In genomic region chr14:90976076-90976475, GRCh38 we compare ENCODE assay signal across 26 cellular contexts.
"Had no signal": no experiment of that assay in that cellular context is flagged by ENCODE, and none has a peak within 500 bp of the region (broad histone marks: within the 10 kb centered on the region; RNA-seq: fewer than 3 reads in every experiment).

No MANE protein-coding gene starts in this region.

- DNase-seq: caudate nucleus; cerebellar nuclear complex; effector CD8-positive, alpha-beta T cell; endodermal cell; foreskin keratinocyte; heart left ventricle; hypothalamus; immature natural killer cell; islet precursor cell; mesenchymal stem cell; natural killer cell; pancreas; stimulated activated CD4-positive, alpha-beta T cell treated with anti-CD3 and anti-CD28 coated beads, Interleukin-2, amount 100 ng/mL, for 24 hours; stimulated activated CD4-positive, alpha-beta T cell treated with anti-CD3 and anti-CD28 coated beads, Interleukin-4, amount 100 ng/mL, for 24 hours; stimulated activated naive CD4-positive, alpha-beta T cell treated with Interleukin-2 at 50 U/mL for 16 hours; stomach; tibial artery; upper lobe of left lung had no signal

- H3K4me1 ChIP-seq: foreskin keratinocyte, heart left ventricle, pancreas, tibial artery, upper lobe of left lung had no signal

- H3K9me3 ChIP-seq: esophagus muscularis mucosa, gastroesophageal sphincter, heart left ventricle, neutrophil, pancreas, stomach, tibial artery, upper lobe of left lung had no signal

- H3K27ac ChIP-seq: esophagus muscularis mucosa, foreskin keratinocyte, gastroesophageal sphincter, heart left ventricle, neutrophil, pancreas, stomach, tibial artery, upper lobe of left lung had no signal

- H3K4me3 ChIP-seq: esophagus muscularis mucosa, gastroesophageal sphincter, heart left ventricle, lung, pancreas, stomach, tibial artery, upper lobe of left lung had no signal

- FAIRE-seq: pancreas, urothelium cell line had no signal

- ATAC-seq: foreskin keratinocyte; gastroesophageal sphincter; heart left ventricle; left lobe of liver; natural killer cell; pancreas; sciatic nerve; stimulated activated effector memory CD8-positive, alpha-beta T cell treated with anti-CD3 and anti-CD28 coated beads, Interleukin-12 subunit alpha, Interleukin-12 subunit beta, amount 100 ng/mL, for 72 hours had no signal

- H3K27me3 ChIP-seq: esophagus muscularis mucosa, foreskin keratinocyte, gastroesophageal sphincter, heart left ventricle, neutrophil, pancreas, stomach, tibial artery, upper lobe of left lung had no signal

- H3K36me3 ChIP-seq: pancreas had no signal
